ENCODE assay signal across 8 cellular contexts in genomic region chr10:87659571-87660483, GRCh38. TPM values are rescaled to one million over a fixed set of nuclear protein-coding genes. Genes with fewer than 3 reads are reported as not detected.
DNase-seq lines count a peak whose midpoint lies in the region; ATAC-seq and TF ChIP-seq lines count a peak whose summit lies in the region.

PAPSS2 (plus strand) TSS chr10:87659878; CDS start chr10:87659982, 104 bp downstream.

- no peaks in the 10 kb centered on the region for H3K36me3 ChIP-seq in vagina

- peak within 1 kb of the TSS; percentile 77 for H3K4me3 Mint-ChIP-seq in activated T-cell treated with anti-CD3 and anti-CD28 coated beads, Interleukin-2, amount 50 U/mL, for 24 hours
- H3K4me3 Mint-ChIP-seq in natural killer cell = peak within 1 kb of the TSS; percentile 81

- TF ChIP-seq POLR2A in vagina (IDR thresholded peaks at IDR 0.05) = peak in 1 of 2 donors; percentile 12

- peak; percentile 6 for DNase-seq in NCI-H2171 treated with DMSO at 0.1 percent for 48 hours (lab: John Stamatoyannopoulos, UW)
- DNase-seq in NCI-H2171 (lab: John Stamatoyannopoulos, UW) = no peak
- DNase-seq in NCI-H146 (lab: John Stamatoyannopoulos, UW) = peak; percentile 57
- DNase-seq in activated T-cell treated with anti-CD3 and anti-CD28 coated beads, Interleukin-2, amount 50 U/mL, for 24 hours = peak; percentile 53
- DNase-seq in fibroblast of pulmonary artery (ENCODE audit: low read depth) = peak; percentile 83
- no peak for DNase-seq in natural killer cell
- DNase-seq in vagina (ENCODE audit: extremely low spot score in 2 of 2) = no peak

- no peak within 1 kb of the TSS for H3K27ac Mint-ChIP-seq in activated T-cell treated with anti-CD3 and anti-CD28 coated beads, Interleukin-2, amount 50 U/mL, for 24 hours
- H3K27ac Mint-ChIP-seq in natural killer cell = peak within 1 kb of the TSS in 1 of 2 donors; percentile 58

- H3K4me1 ChIP-seq in vagina = peaks cover 18% of the 10 kb centered on the region

- ATAC-seq in natural killer cell = peak; percentile 36 to 60 (median 51)
- ATAC-seq in HG03025 (IDR thresholded peaks at IDR 0.05; ENCODE audit: low FRiP score, unreplicated experiment) = no peak

- H3K27me3 Mint-ChIP-seq in activated T-cell treated with anti-CD3 and anti-CD28 coated beads, Interleukin-2, amount 50 U/mL, for 24 hours = peaks cover 81% of the 10 kb centered on the region
- peaks cover 24 to 53% of the 10 kb centered on the region in 2 donors for H3K27me3 Mint-ChIP-seq in natural killer cell (ENCODE audit: low read depth in 2 of 2)

- H3K9me3 Mint-ChIP-seq in activated T-cell treated with anti-CD3 and anti-CD28 coated beads, Interleukin-2, amount 50 U/mL, for 24 hours = no peaks in the 10 kb centered on the region
- no peaks in the 10 kb centered on the region for H3K9me3 Mint-ChIP-seq in natural killer cell

- H3K27ac ChIP-seq in vagina = peak within 1 kb of the TSS; percentile 90

- H3K9me3 ChIP-seq in vagina = no peaks in the 10 kb centered on the region

- H3K4me3 ChIP-seq in fibroblast of pulmonary artery (replicated peaks; ENCODE audit: low read depth, low read length) (peak within 1 kb of the TSS; percentile 98), vagina (peak within 1 kb of the TSS; percentile 62 to 74)

- no peaks in the 10 kb centered on the region for H3K36me3 Mint-ChIP-seq in activated T-cell treated with anti-CD3 and anti-CD28 coated beads, Interleukin-2, amount 50 U/mL, for 24 hours (ENCODE audit: low read depth)
- H3K36me3 Mint-ChIP-seq in natural killer cell = no peaks in the 10 kb centered on the region

- TF ChIP-seq CTCF in fibroblast of pulmonary artery (IDR thresholded peaks at IDR 0.05; ENCODE audit: low read length, missing control alignments) (no peak), natural killer cell (IDR thresholded peaks at IDR 0.05) (no peak), vagina (IDR thresholded peaks at IDR 0.05) (no peak)

- H3K27me3 ChIP-seq in vagina = no peaks in the 10 kb centered on the region

- peaks cover 14% of the 10 kb centered on the region for H3K4me1 Mint-ChIP-seq in activated T-cell treated with anti-CD3 and anti-CD28 coated beads, Interleukin-2, amount 50 U/mL, for 24 hours (ENCODE audit: low read depth)
- H3K4me1 Mint-ChIP-seq in natural killer cell = peaks cover 13 to 23% of the 10 kb centered on the region in 2 donors

- intact Hi-C loops in natural killer cell (cut with micrococcal nuclease) = loop anchor here (5.0 to 10.0 kb wide), 2 partner anchors 115 to 892 kb away; no protein-coding TSS in a partner anchor
- intact Hi-C loops in vagina (cut with DNase I) = loop anchor here (10.0 kb wide), 1 partner anchor 75 kb away; no protein-coding TSS in a partner anchor

RNA-seq across cellular contexts. Expression of gene PAPSS2, which starts in this region (rescaled TPM):
- total RNA-seq in natural killer cell (1 to 10 TPM in 1 of 3 donors, under 1 TPM in 1, not detected in 1; 0.13 to 1.1 TPM), vagina (12.3 TPM)

Comparison
In these comparisons a context has a peak if more than half of its experiments do, and no peak if none do; other contexts are left out.
1. DNase-seq: peak in NCI-H2171 treated with DMSO at 0.1 percent for 48 hours (single experiment), NCI-H146 (single experiment), activated T-cell treated with anti-CD3 and anti-CD28 coated beads, Interleukin-2, amount 50 U/mL, for 24 hours (single experiment) and fibroblast of pulmonary artery (single experiment); none in NCI-H2171 (single experiment), natural killer cell (single experiment) and vagina (0 of 2).